ENCODE assay signal across 8 cellular contexts in the genomic region with DNA sequence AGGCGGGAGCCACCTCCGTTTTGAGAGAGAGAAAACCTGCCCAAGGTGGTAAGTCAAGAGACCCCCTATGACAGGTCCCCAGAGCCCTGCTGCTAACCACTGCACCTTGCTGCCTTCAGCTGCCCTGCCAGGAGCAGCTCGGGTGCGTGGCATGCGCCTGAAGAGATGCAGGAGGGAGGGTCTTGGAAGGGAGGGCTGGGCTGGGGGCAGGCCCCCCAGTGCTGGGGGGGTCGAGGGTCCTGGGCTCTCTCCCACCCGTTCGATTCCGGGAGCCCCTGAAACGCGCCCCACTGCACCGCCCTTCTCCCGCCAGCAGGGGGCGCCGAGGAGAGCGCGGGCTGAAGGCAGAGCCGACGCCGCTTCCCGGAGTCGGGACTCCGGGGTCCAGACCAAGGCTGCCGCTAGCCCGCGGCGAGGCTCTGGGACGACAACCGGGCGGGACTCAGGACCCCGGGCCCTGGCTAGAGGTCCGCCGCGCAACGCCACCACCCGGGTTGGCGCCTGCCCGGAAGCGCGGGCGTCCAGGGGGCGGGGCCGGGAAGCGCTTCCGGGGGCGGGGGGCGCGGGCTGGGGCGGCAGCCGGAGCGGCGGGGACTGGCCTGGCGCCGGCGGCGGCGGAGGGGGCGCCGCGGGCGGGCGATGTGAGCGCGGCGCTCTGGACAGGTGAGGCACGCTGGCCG. TPM values are rescaled to one million over a fixed set of nuclear protein-coding genes. Genes with fewer than 3 reads are reported as not detected.
DNase-seq lines count a peak whose midpoint lies in the region; ATAC-seq, FAIRE-seq and TF ChIP-seq lines count a peak whose summit lies in the region.

A gene with protein sequence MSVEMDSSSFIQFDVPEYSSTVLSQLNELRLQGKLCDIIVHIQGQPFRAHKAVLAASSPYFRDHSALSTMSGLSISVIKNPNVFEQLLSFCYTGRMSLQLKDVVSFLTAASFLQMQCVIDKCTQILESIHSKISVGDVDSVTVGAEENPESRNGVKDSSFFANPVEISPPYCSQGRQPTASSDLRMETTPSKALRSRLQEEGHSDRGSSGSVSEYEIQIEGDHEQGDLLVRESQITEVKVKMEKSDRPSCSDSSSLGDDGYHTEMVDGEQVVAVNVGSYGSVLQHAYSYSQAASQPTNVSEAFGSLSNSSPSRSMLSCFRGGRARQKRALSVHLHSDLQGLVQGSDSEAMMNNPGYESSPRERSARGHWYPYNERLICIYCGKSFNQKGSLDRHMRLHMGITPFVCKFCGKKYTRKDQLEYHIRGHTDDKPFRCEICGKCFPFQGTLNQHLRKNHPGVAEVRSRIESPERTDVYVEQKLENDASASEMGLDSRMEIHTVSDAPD (plus strand): TSS at position 563 of the 680 bp plus-strand sequence. CDS start 18,761 bp downstream, outside the sequence.

- H3K79me2 ChIP-seq in astrocyte (ENCODE audit: insufficient read depth, low read length): peaks cover 42% of the 10 kb centered on the region

- peak within 1 kb of the TSS; percentile 92 for H2AFZ ChIP-seq in astrocyte (ENCODE audit: low read depth, low read length)

- peaks cover 17% of the 10 kb centered on the region for H3K4me1 Mint-ChIP-seq in astrocyte (ENCODE audit: low read depth, unreplicated experiment)

- peak within 1 kb of the TSS; percentile 69 for H3K4me3 ChIP-seq in astrocyte (ENCODE audit: insufficient read depth, low read depth, low read length)
- H3K4me3 ChIP-seq in iPS DF 6.9 (ENCODE audit: low read length): peak within 1 kb of the TSS; percentile 87
- H3K4me3 ChIP-seq in skeletal muscle satellite cell (ENCODE audit: low read length): peak within 1 kb of the TSS; percentile 95

- POLR2A ChIA-PET in GM10248 (lab: Yijun Ruan, JAX): no interaction called here

- peaks cover 3% of the 10 kb centered on the region for H3K9me3 Mint-ChIP-seq in astrocyte (ENCODE audit: unreplicated experiment)

- DNase-seq in GM10248 (ENCODE audit: extremely low spot score) (peak; percentile 85), T-helper 9 cell (peak; percentile 79), astrocyte (ENCODE audit: low read depth) (no peak), iPS DF 6.9 (ENCODE audit: low read depth, low spot score) (no peak)

- no CpG with 5 or more reads among the region's 67 CpGs for WGBS in iPS DF 6.9 (ENCODE audit: insufficient coverage, insufficient read length)

- H3K4me2 ChIP-seq in astrocyte (ENCODE audit: low read length) (peak within 1 kb of the TSS; percentile 96), skeletal muscle satellite cell (ENCODE audit: low read length) (peak within 1 kb of the TSS; percentile 92)

- no peak for FAIRE-seq in astrocyte (lab: Jason Lieb, UNC)

- no peaks in the 10 kb centered on the region for H3K9me3 ChIP-seq in astrocyte (ENCODE audit: insufficient read depth, low read depth, low read length)
- H3K9me3 ChIP-seq in iPS DF 6.9 (ENCODE audit: control insufficient read depth, insufficient read depth, low read length): no peaks in the 10 kb centered on the region
- no peaks in the 10 kb centered on the region for H3K9me3 ChIP-seq in skeletal muscle satellite cell (replicated peaks; ENCODE audit: low read length)

- peaks cover 39% of the 10 kb centered on the region for H4K20me1 ChIP-seq in astrocyte (ENCODE audit: insufficient read depth, low read length)

- peaks cover 24% of the 10 kb centered on the region for H3K27me3 ChIP-seq in astrocyte (ENCODE audit: insufficient read depth, low read length)
- H3K27me3 ChIP-seq in iPS DF 6.9 (ENCODE audit: control insufficient read depth, insufficient read depth, low read length): no peaks in the 10 kb centered on the region
- H3K27me3 ChIP-seq in skeletal muscle satellite cell (ENCODE audit: control insufficient read depth, insufficient read depth, low read length): peaks cover 36% of the 10 kb centered on the region

- H3K4me1 ChIP-seq in astrocyte (ENCODE audit: insufficient read depth, low read length): peaks cover 19% of the 10 kb centered on the region
- H3K4me1 ChIP-seq in iPS DF 6.9 (ENCODE audit: control insufficient read depth, insufficient read depth, low read length): peaks cover 3% of the 10 kb centered on the region; the same call in 1 of the 2 replicates
- H3K4me1 ChIP-seq in skeletal muscle satellite cell (ENCODE audit: control insufficient read depth, insufficient read depth, low read length): peaks cover 13% of the 10 kb centered on the region

- CTCF ChIA-PET in GM10248 (lab: Yijun Ruan, JAX): interaction anchor here (0.8 to 5.1 kb wide), 10 partner anchors 9 to 57 kb away, joined by 3 to 21 read pairs (median 4); a partner anchor contains a TSS

- TF ChIP-seq CTCF in GM10248 (IDR thresholded peaks at IDR 0.05; ENCODE audit: control extremely low read depth, extremely low read depth, low read depth, missing control alignments): peak; percentile 99
- TF ChIP-seq CTCF in LNCAP (IDR thresholded peaks at IDR 0.05): peak; percentile 100
- peak; percentile 57 for TF ChIP-seq CTCF in astrocyte (IDR thresholded peaks at IDR 0.05; ENCODE audit: insufficient read depth, low read depth, low read length)

- peaks cover 11% of the 10 kb centered on the region for H3K27me3 Mint-ChIP-seq in astrocyte (ENCODE audit: low read depth, unreplicated experiment)

- ATAC-seq in GM21825 (IDR thresholded peaks at IDR 0.05; ENCODE audit: unreplicated experiment) (peak; percentile 69), GM18873 (IDR thresholded peaks at IDR 0.05; ENCODE audit: low FRiP score, unreplicated experiment) (no peak)

- peak within 1 kb of the TSS; percentile 82 for H3K27ac Mint-ChIP-seq in astrocyte (ENCODE audit: unreplicated experiment)

- H3K27ac ChIP-seq in astrocyte (ENCODE audit: low read depth, low read length): peak within 1 kb of the TSS; percentile 75
- H3K27ac ChIP-seq in iPS DF 6.9 (ENCODE audit: low read length): no peak within 1 kb of the TSS

- peak within 1 kb of the TSS; percentile 80 for H3K9ac ChIP-seq in astrocyte (ENCODE audit: low read length)
- H3K9ac ChIP-seq in skeletal muscle satellite cell (ENCODE audit: low read depth, low read length): peak within 1 kb of the TSS; percentile 88

- peak within 1 kb of the TSS; percentile 93 for H3K4me3 Mint-ChIP-seq in astrocyte (ENCODE audit: unreplicated experiment)

- peaks cover under 1% of the 10 kb centered on the region for H3K36me3 Mint-ChIP-seq in astrocyte (ENCODE audit: low read depth, unreplicated experiment)

- H3K36me3 ChIP-seq in astrocyte (ENCODE audit: insufficient read depth, low read length) (peaks cover 7% of the 10 kb centered on the region), iPS DF 6.9 (ENCODE audit: control insufficient read depth, insufficient read depth, low read length) (peaks cover 3% of the 10 kb centered on the region; the same call in 1 of the 2 replicates), skeletal muscle satellite cell (ENCODE audit: insufficient read depth, low read length) (peaks cover 14% of the 10 kb centered on the region)

RNA-seq across cellular contexts. Expression of the gene that starts here (rescaled TPM):
- total RNA-seq in astrocyte: 13.3 and 14.7 TPM in 2 replicates
- total RNA-seq in skeletal muscle satellite cell (2012; rRNA removed): 3.8 and 4.4 TPM in 2 replicates

Comparison
In these comparisons a context has a peak if more than half of its experiments do, and no peak if none do; other contexts are left out.
1. DNase-seq: peak in GM10248 (single experiment) and T-helper 9 cell (single experiment); none in astrocyte (single experiment) and iPS DF 6.9 (single experiment).
2. Peak in every context shown above with its lines, with median percentiles within 50 percentile points of each other: CTCF ChIP-seq and H3K4me3 ChIP-seq.